30 cellular contexts compared by ENCODE assay signal in genomic region chr2:157940024-157940423, GRCh38.
A peak's percentile ranks its signal among the peaks of the same experiment; 100 is the strongest.
DNase-seq lines count a peak whose midpoint lies in the region; ATAC-seq, FAIRE-seq and TF ChIP-seq lines count a peak whose summit lies in the region.
"Had no signal": no experiment of that assay in that cellular context is flagged by ENCODE, and none has a peak within 500 bp of the region (broad histone marks: within the 10 kb centered on the region; RNA-seq: fewer than 3 reads in every experiment).

No MANE protein-coding gene starts in this region.

- H3K4me3 ChIP-seq in GM23338 (no peak overlapping the region), fibroblast of mammary gland (ENCODE audit: control insufficient read depth, low read depth, low read length) (no peak overlapping the region)
- H3K4me3 ChIP-seq: heart left ventricle, prostate gland, tibial nerve had no signal

- H3K4me1 ChIP-seq in GM23338 (ENCODE audit: insufficient read depth): no peaks in the 10 kb centered on the region
- H3K4me1 ChIP-seq: prostate gland, tibial nerve had no signal

- H3K36me3 Mint-ChIP-seq in GM23338 (ENCODE audit: low read depth): no peaks in the 10 kb centered on the region
- H3K36me3 Mint-ChIP-seq in activated CD4-positive, alpha-beta T cell treated with anti-CD3 and anti-CD28 coated beads, Interleukin-2, amount 10 ng/mL, durations not matched to agents 24 days and 14 days (ENCODE audit: low read depth): no peaks in the 10 kb centered on the region
- H3K36me3 Mint-ChIP-seq: activated CD4-positive, alpha-beta memory T cell treated with anti-CD3 and anti-CD28 coated beads for 36 hours; natural killer cell had no signal

- no peaks in the 10 kb centered on the region for H3K36me3 ChIP-seq in GM23338 (ENCODE audit: insufficient read depth)
- H3K36me3 ChIP-seq: heart left ventricle, prostate gland, tibial nerve had no signal

- H3K27me3 ChIP-seq in GM23338 (ENCODE audit: insufficient read depth): peaks cover 16% of the 10 kb centered on the region
- H3K27me3 ChIP-seq: heart left ventricle, tibial nerve had no signal

- no peak overlapping the region for H3K27ac ChIP-seq in GM23338 (ENCODE audit: low read depth)
- H3K27ac ChIP-seq: heart left ventricle, prostate gland, RWPE1, tibial nerve had no signal

- no peaks in the 10 kb centered on the region for H3K9me3 Mint-ChIP-seq in GM23338
- H3K9me3 Mint-ChIP-seq in activated CD4-positive, alpha-beta T cell treated with anti-CD3 and anti-CD28 coated beads, Interleukin-2, amount 10 ng/mL, durations not matched to agents 24 days and 14 days: peaks cover 8% of the 10 kb centered on the region
- H3K9me3 Mint-ChIP-seq: activated CD4-positive, alpha-beta memory T cell treated with anti-CD3 and anti-CD28 coated beads for 36 hours; central memory CD8-positive, alpha-beta T cell; effector memory CD8-positive, alpha-beta T cell; natural killer cell had no signal

- peaks cover 18% of the 10 kb centered on the region for H3K27me3 Mint-ChIP-seq in GM23338 (ENCODE audit: insufficient read depth, low read depth, poor library complexity)
- peaks cover 6% of the 10 kb centered on the region for H3K27me3 Mint-ChIP-seq in activated CD4-positive, alpha-beta T cell treated with anti-CD3 and anti-CD28 coated beads, Interleukin-2, amount 10 ng/mL, durations not matched to agents 24 days and 14 days
- H3K27me3 Mint-ChIP-seq: activated CD4-positive, alpha-beta memory T cell treated with anti-CD3 and anti-CD28 coated beads for 36 hours had no signal

- no peak overlapping the region for H3K4me2 ChIP-seq in GM23338

- ATAC-seq in GM23338: no peak
- ATAC-seq in HG03460 (IDR thresholded peaks at IDR 0.05; ENCODE audit: unreplicated experiment): no peak
- no peak for ATAC-seq in GM19023 (IDR thresholded peaks at IDR 0.05; ENCODE audit: unreplicated experiment)
- ATAC-seq: effector memory CD8-positive, alpha-beta T cell; heart left ventricle; natural killer cell; sciatic nerve had no signal

- H3K27ac Mint-ChIP-seq in GM23338: no peak overlapping the region
- H3K27ac Mint-ChIP-seq in activated CD4-positive, alpha-beta T cell treated with anti-CD3 and anti-CD28 coated beads, Interleukin-2, amount 10 ng/mL, durations not matched to agents 24 days and 14 days: no peak overlapping the region
- H3K27ac Mint-ChIP-seq: activated CD4-positive, alpha-beta memory T cell treated with anti-CD3 and anti-CD28 coated beads for 36 hours; effector memory CD8-positive, alpha-beta T cell; natural killer cell had no signal

- DNase-seq in GM23338 (ENCODE audit: low spot score): no peak
- peak; percentile 66 for DNase-seq in RPMI7951 (ENCODE audit: low read depth)
- DNase-seq in fibroblast of mammary gland (ENCODE audit: low read depth): peak; percentile 11
- peak; percentile 50 for DNase-seq in urothelium cell line (ENCODE audit: low spot score)
- DNase-seq in activated CD4-positive, alpha-beta T cell treated with anti-CD3 and anti-CD28 coated beads, Interleukin-2, amount 10 ng/mL, durations not matched to agents 24 days and 14 days: no peak
- DNase-seq: activated CD4-positive, alpha-beta memory T cell treated with anti-CD3 and anti-CD28 coated beads for 36 hours; activated naive CD4-positive, alpha-beta T cell; C1 segment of cervical spinal cord; Caco-2; DMS79; effector memory CD8-positive, alpha-beta T cell; foreskin fibroblast; HCEC 1CT; heart left ventricle; kidney; natural killer cell; NCI-H146; NCI-H226; NCI-H774; occipital lobe; stimulated activated CD4-positive, alpha-beta T cell treated with anti-CD3 and anti-CD28 coated beads, Interleukin-4, amount 100 ng/mL, for 24 hours; T-helper 1 cell had no signal

- H3K4me3 Mint-ChIP-seq in GM23338: no peak overlapping the region
- no peak overlapping the region for H3K4me3 Mint-ChIP-seq in activated CD4-positive, alpha-beta T cell treated with anti-CD3 and anti-CD28 coated beads, Interleukin-2, amount 10 ng/mL, durations not matched to agents 24 days and 14 days
- H3K4me3 Mint-ChIP-seq: activated CD4-positive, alpha-beta memory T cell treated with anti-CD3 and anti-CD28 coated beads for 36 hours; central memory CD8-positive, alpha-beta T cell; effector memory CD8-positive, alpha-beta T cell; natural killer cell had no signal

- H3K79me2 ChIP-seq in GM23338 (replicated peaks; ENCODE audit: insufficient read depth): no peaks in the 10 kb centered on the region

- no peak overlapping the region for H2AFZ ChIP-seq in GM23338

- peaks cover 13% of the 10 kb centered on the region; the same call in 1 of the 2 replicates for H3K9me2 ChIP-seq in GM23338 (ENCODE audit: insufficient read depth)

- no peak for FAIRE-seq in urothelium cell line (lab: Jason Lieb, UNC)
- FAIRE-seq: GM18507, kidney had no signal

- TF ChIP-seq CTCF in GM23338 (conservative IDR thresholded peaks at IDR 0.05; ENCODE audit: low read depth in 2 of 2): no peak
- TF ChIP-seq CTCF in fibroblast of mammary gland (conservative IDR thresholded peaks at IDR 0.05; ENCODE audit: control insufficient read depth, insufficient read depth, low read depth, low read length): no peak

- peaks cover 4% of the 10 kb centered on the region for H3K4me1 Mint-ChIP-seq in GM23338
- peaks cover 1% of the 10 kb centered on the region for H3K4me1 Mint-ChIP-seq in activated CD4-positive, alpha-beta T cell treated with anti-CD3 and anti-CD28 coated beads, Interleukin-2, amount 10 ng/mL, durations not matched to agents 24 days and 14 days
- H3K4me1 Mint-ChIP-seq: central memory CD8-positive, alpha-beta T cell; natural killer cell had no signal

- intact Hi-C loops in activated CD4-positive, alpha-beta T cell treated with anti-CD3 and anti-CD28 coated beads, Interleukin-2, amount 10 ng/mL, durations not matched to agents 24 days and 14 days (cut with micrococcal nuclease): no loop called here

- H4K20me1 ChIP-seq in GM23338 (replicated peaks; ENCODE audit: insufficient read depth): no peaks in the 10 kb centered on the region

- no peaks in the 10 kb centered on the region for H3F3A ChIP-seq in GM23338 (replicated peaks; ENCODE audit: low read depth)

TF ChIP-seq in GM23338, 12 proteins besides CTCF, POLR2A, EP300 and RAD21 (continues in another document):
- TF ChIP-seq ZNF462 (CRISPR knock-in tag; IDR thresholded peaks at IDR 0.05): 0 out of 2 replicates have a peak, but pooled peaks have one; percentile 6

Comparison
In these comparisons a context has a peak if more than half of its experiments do, and no peak if none do; other contexts are left out.
1. DNase-seq: peak in RPMI7951 (single experiment), fibroblast of mammary gland (single experiment) and urothelium cell line (single experiment); none in GM23338 (single experiment) and activated CD4-positive, alpha-beta T cell treated with anti-CD3 and anti-CD28 coated beads, Interleukin-2, amount 10 ng/mL, durations not matched to agents 24 days and 14 days (single experiment).